In the genomic region with DNA sequence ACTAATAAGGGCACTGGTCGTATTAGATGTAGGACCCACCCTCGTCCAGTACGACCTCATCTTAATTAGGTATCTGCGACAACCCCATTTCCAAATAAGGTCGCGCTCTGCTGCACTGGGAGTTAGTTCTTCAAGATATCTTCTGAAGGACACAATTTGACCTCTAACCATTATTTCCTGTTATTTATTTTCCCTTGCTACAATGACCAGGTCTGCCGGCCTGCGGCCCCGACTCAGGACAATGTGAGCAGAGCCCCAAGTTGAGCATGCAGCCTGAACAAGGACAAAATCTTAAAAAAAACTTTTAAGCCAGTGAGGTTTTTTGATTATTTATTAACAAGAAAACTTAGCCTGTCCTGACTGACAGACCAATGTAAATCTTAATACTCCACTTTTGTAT, we compare ENCODE assay signal across 30 cellular contexts.
"Had no signal": no experiment of that assay in that cellular context is flagged by ENCODE, and none has a peak within 500 bp of the region (broad histone marks: within the 10 kb centered on the region; RNA-seq: fewer than 3 reads in every experiment).

No MANE protein-coding gene starts in this region.

- H3K4me1 ChIP-seq: esophagus squamous epithelium had no signal

- H3K9me3 Mint-ChIP-seq: activated CD4-positive, alpha-beta memory T cell treated with anti-CD3 and anti-CD28 coated beads, Interleukin-2, amount 10 ng/mL, durations not matched to agents 7 days and 5 days; activated CD4-positive, alpha-beta T cell treated with anti-CD3 and anti-CD28 coated beads, Interleukin-2, amount 10 ng/mL, durations not matched to agents 7 days and 5 days; activated T-cell treated with anti-CD3 and anti-CD28 coated beads, Interleukin-2, amount 50 U/mL, for 4 hours; activated T-helper 17 cell treated with anti-CD3 and anti-CD28 coated beads, Interleukin-2, amount 50 U/mL, for 72 hours; effector memory CD8-positive, alpha-beta T cell had no signal

- H3K4me1 Mint-ChIP-seq: activated CD4-positive, alpha-beta memory T cell treated with anti-CD3 and anti-CD28 coated beads, Interleukin-2, amount 10 ng/mL, durations not matched to agents 7 days and 5 days; activated CD4-positive, alpha-beta T cell treated with anti-CD3 and anti-CD28 coated beads, Interleukin-2, amount 10 ng/mL, durations not matched to agents 7 days and 5 days; activated T-helper 17 cell treated with anti-CD3 and anti-CD28 coated beads, Interleukin-2, amount 50 U/mL, for 72 hours; WTC11 had no signal

- ATAC-seq: activated T-cell treated with anti-CD3 and anti-CD28 coated beads, Interleukin-2, amount 50 U/mL, for 4 hours; activated T-helper 17 cell treated with anti-CD3 and anti-CD28 coated beads, Interleukin-2, amount 50 U/mL, for 72 hours; effector memory CD8-positive, alpha-beta T cell; gastroesophageal sphincter; WTC11 had no signal

- H3K9me3 ChIP-seq: esophagus squamous epithelium, gastroesophageal sphincter had no signal

- H3K36me3 ChIP-seq: brain microvascular endothelial cell, esophagus squamous epithelium, gastroesophageal sphincter had no signal

- FAIRE-seq: astrocyte, bronchial epithelial cell, colon had no signal

- H3K4me3 Mint-ChIP-seq: activated CD4-positive, alpha-beta memory T cell treated with anti-CD3 and anti-CD28 coated beads, Interleukin-2, amount 10 ng/mL, durations not matched to agents 7 days and 5 days; activated CD4-positive, alpha-beta T cell treated with anti-CD3 and anti-CD28 coated beads, Interleukin-2, amount 10 ng/mL, durations not matched to agents 7 days and 5 days; activated naive CD8-positive, alpha-beta T cell; activated T-cell treated with anti-CD3 and anti-CD28 coated beads, Interleukin-2, amount 50 U/mL, for 4 hours; activated T-helper 17 cell treated with anti-CD3 and anti-CD28 coated beads, Interleukin-2, amount 50 U/mL, for 72 hours; effector memory CD8-positive, alpha-beta T cell; WTC11 had no signal

- DNase-seq: activated CD4-positive, alpha-beta memory T cell treated with anti-CD3 and anti-CD28 coated beads, Interleukin-2, amount 10 ng/mL, durations not matched to agents 7 days and 5 days; activated CD4-positive, alpha-beta T cell treated with anti-CD3 and anti-CD28 coated beads for 1 hour; activated CD4-positive, alpha-beta T cell treated with anti-CD3 and anti-CD28 coated beads for 4 hours; activated CD4-positive, alpha-beta T cell treated with anti-CD3 and anti-CD28 coated beads, Interleukin-2, amount 10 ng/mL, durations not matched to agents 7 days and 5 days; activated CD4-positive, alpha-beta T cell treated with anti-CD3 and anti-CD28 coated beads, Interleukin-2, amount 50 U/mL, for 4 hours; activated CD8-positive, alpha-beta memory T cell treated with anti-CD3 and anti-CD28 coated beads, Interleukin-2, amount 50 U/mL, for 48 hours; activated effector memory CD4-positive, alpha-beta T cell treated with Interleukin-2 at 50 U/mL for 16 hours; activated gamma-delta T cell treated with Interleukin-2 at 50 U/mL for 16 hours; activated naive CD4-positive, alpha-beta T cell treated with anti-CD3 and anti-CD28 coated beads, Interleukin-2, amount 50 U/mL, for 16 hours; activated naive CD4-positive, alpha-beta T cell treated with Interleukin-2 at 50 U/mL for 16 hours; activated T-cell treated with anti-CD3 and anti-CD28 coated beads for 4 hours; activated T-cell treated with anti-CD3 and anti-CD28 coated beads, Interleukin-2, amount 50 U/mL, for 4 hours; amniotic stem cell; anterior cingulate cortex; brain microvascular endothelial cell; cortex of kidney; dermis blood vessel endothelial cell; effector CD4-positive, alpha-beta T cell; effector memory CD8-positive, alpha-beta T cell; erythroblast; esophagus squamous epithelium; foreskin melanocyte; T-helper 2 cell had no signal

- H3K27ac Mint-ChIP-seq: activated CD4-positive, alpha-beta memory T cell treated with anti-CD3 and anti-CD28 coated beads, Interleukin-2, amount 10 ng/mL, durations not matched to agents 7 days and 5 days; activated CD4-positive, alpha-beta T cell treated with anti-CD3 and anti-CD28 coated beads, Interleukin-2, amount 10 ng/mL, durations not matched to agents 7 days and 5 days; activated naive CD8-positive, alpha-beta T cell; activated T-helper 17 cell treated with anti-CD3 and anti-CD28 coated beads, Interleukin-2, amount 50 U/mL, for 72 hours; effector memory CD8-positive, alpha-beta T cell; WTC11 had no signal

- H3K4me3 ChIP-seq: esophagus squamous epithelium, gastroesophageal sphincter had no signal

- H3K27ac ChIP-seq: brain microvascular endothelial cell, esophagus squamous epithelium, gastroesophageal sphincter had no signal

- H3K27me3 Mint-ChIP-seq: activated naive CD8-positive, alpha-beta T cell had no signal

- H3K27me3 ChIP-seq: brain microvascular endothelial cell, esophagus squamous epithelium, gastroesophageal sphincter had no signal

- H3K36me3 Mint-ChIP-seq: activated naive CD8-positive, alpha-beta T cell; WTC11 had no signal
